In the genomic region with DNA sequence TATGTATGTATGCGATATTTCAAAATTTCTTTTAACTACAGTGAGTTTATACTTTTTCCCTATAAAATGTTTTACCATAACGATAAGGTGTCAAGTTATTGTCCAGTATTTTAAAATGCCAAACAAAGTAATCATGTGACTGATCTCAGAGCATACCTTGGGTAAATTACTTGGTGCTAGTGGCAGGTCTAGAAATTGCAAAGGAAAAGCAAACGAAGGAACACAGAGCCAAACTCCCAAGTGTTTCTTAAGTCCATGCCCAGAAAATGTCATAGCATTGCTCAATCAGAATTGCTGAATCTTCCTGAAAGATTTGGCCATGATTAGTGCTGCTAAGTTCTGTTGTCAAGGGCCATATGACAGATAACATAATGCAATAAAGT, we compare ENCODE assay signal across 14 cellular contexts.
DNase-seq lines count a peak whose midpoint lies in the region; ATAC-seq and TF ChIP-seq lines count a peak whose summit lies in the region.
"Had no signal": no experiment of that assay in that cellular context is flagged by ENCODE, and none has a peak within 500 bp of the region (broad histone marks: within the 10 kb centered on the region; RNA-seq: fewer than 3 reads in every experiment).

No MANE protein-coding gene starts in this region.

- no peak for TF ChIP-seq POLR2A in breast epithelium (IDR thresholded peaks at IDR 0.05)

- intact Hi-C loops in MCF 10A (cut with micrococcal nuclease): no loop called here
- intact Hi-C loops in breast epithelium (cut with DNase I; ENCODE audit: low total_unique reads): no loop called here
- intact Hi-C loops in upper lobe of right lung (cut with DNase I): no loop called here

- CTCF ChIA-PET in MCF 10A (lab: Yijun Ruan, JAX): interaction anchor here (0.8 to 1.5 kb wide), 3 partner anchors 74 to 905 kb away, joined by 3 to 4 read pairs (median 3); no protein-coding TSS in a partner anchor

- H3K36me3 ChIP-seq in breast epithelium: no peaks in the 10 kb centered on the region
- no peaks in the 10 kb centered on the region for H3K36me3 ChIP-seq in upper lobe of right lung
- H3K36me3 ChIP-seq: neutrophil, Peyer's patch had no signal

- POLR2A ChIA-PET in MCF 10A (lab: Yijun Ruan, JAX): interaction anchor here (0.8 to 1.2 kb wide), 3 partner anchors 12 to 75 kb away, joined by 3 to 4 read pairs (median 3); no protein-coding TSS in a partner anchor

- peak; percentile 84 for DNase-seq in MCF 10A (ENCODE audit: unreplicated experiment)
- DNase-seq in breast epithelium (ENCODE audit: low spot score in 2 of 2): no peak
- no peak for DNase-seq in coronary artery (ENCODE audit: low spot score)
- DNase-seq in mesothelial cell of epicardium (ENCODE audit: low spot score in 2 of 2, unreplicated experiment in 2 of 2): no peak
- DNase-seq in upper lobe of right lung: no peak
- no peak for DNase-seq in ecto neural progenitor cell (ENCODE audit: low spot score)
- DNase-seq in stimulated activated naive CD8-positive, alpha-beta T cell treated with anti-CD3 and anti-CD28 coated beads, Interleukin-15, Interleukin-2, amounts not matched to agents 100 U/mL and 50 U/mL, for 24 hours: no peak
- DNase-seq: 8988T; NCI-H2171 treated with DMSO at 0.1 percent for 48 hours; Peyer's patch; stimulated activated naive CD4-positive, alpha-beta T cell treated with Interleukin-2 at 50 U/mL for 16 hours had no signal

- ATAC-seq in upper lobe of right lung (peak; percentile 66), GM21381 (IDR thresholded peaks at IDR 0.05; ENCODE audit: unreplicated experiment) (no peak)
- ATAC-seq in stimulated activated naive CD8-positive, alpha-beta T cell treated with anti-CD3 and anti-CD28 coated beads, Interleukin-15, Interleukin-2, amounts not matched to agents 100 U/mL and 50 U/mL, for 24 hours: no peak

- H3K9me3 ChIP-seq in breast epithelium (no peaks in the 10 kb centered on the region), upper lobe of right lung (no peaks in the 10 kb centered on the region)
- H3K9me3 ChIP-seq: HAP-1, neutrophil, Peyer's patch had no signal

- H3K4me3 ChIP-seq in breast epithelium (no peak overlapping the region), coronary artery (peak overlapping the region; percentile 2), upper lobe of right lung (no peak overlapping the region)
- H3K4me3 ChIP-seq: HAP-1, Peyer's patch had no signal

- peaks cover 16% of the 10 kb centered on the region for H3K36me3 Mint-ChIP-seq in MCF 10A (ENCODE audit: insufficient read depth, unreplicated experiment)
- H3K36me3 Mint-ChIP-seq in mesothelial cell of epicardium: peaks cover 9% of the 10 kb centered on the region

- no peak overlapping the region for H3K4me3 Mint-ChIP-seq in MCF 10A (ENCODE audit: unreplicated experiment)
- H3K4me3 Mint-ChIP-seq in mesothelial cell of epicardium: no peak overlapping the region

- peaks cover 12% of the 10 kb centered on the region for H3K4me1 Mint-ChIP-seq in MCF 10A (ENCODE audit: insufficient read depth, unreplicated experiment)
- peaks cover 35% of the 10 kb centered on the region for H3K4me1 Mint-ChIP-seq in mesothelial cell of epicardium

- H3K9me3 Mint-ChIP-seq in MCF 10A (ENCODE audit: unreplicated experiment) (no peaks in the 10 kb centered on the region), mesothelial cell of epicardium (no peaks in the 10 kb centered on the region)

- H3K4me1 ChIP-seq in breast epithelium (no peaks in the 10 kb centered on the region), upper lobe of right lung (peaks cover 13% of the 10 kb centered on the region)
- H3K4me1 ChIP-seq: HAP-1 had no signal

- no peaks in the 10 kb centered on the region for H3K27me3 ChIP-seq in breast epithelium
- no peaks in the 10 kb centered on the region for H3K27me3 ChIP-seq in upper lobe of right lung
- H3K27me3 ChIP-seq: neutrophil, Peyer's patch had no signal

- H3K27ac Mint-ChIP-seq in MCF 10A (ENCODE audit: low read depth, unreplicated experiment) (no peak overlapping the region), mesothelial cell of epicardium (peak overlapping the region; percentile 50)

- no peak for TF ChIP-seq CTCF in MCF 10A (IDR thresholded peaks at IDR 0.05; ENCODE audit: unreplicated experiment)
- TF ChIP-seq CTCF in breast epithelium (IDR thresholded peaks at IDR 0.05): no peak
- no peak for TF ChIP-seq CTCF in coronary artery (IDR thresholded peaks at IDR 0.05)
- no peak for TF ChIP-seq CTCF in mesothelial cell of epicardium (IDR thresholded peaks at IDR 0.05; ENCODE audit: unreplicated experiment)
- TF ChIP-seq CTCF in upper lobe of right lung (IDR thresholded peaks at IDR 0.05): peak; percentile 18

- H3K27ac ChIP-seq in breast epithelium: no peak overlapping the region
- peak overlapping the region; percentile 65 to 77 for H3K27ac ChIP-seq in coronary artery
- no peak overlapping the region for H3K27ac ChIP-seq in upper lobe of right lung
- H3K27ac ChIP-seq: neutrophil had no signal

- no TSS peak for BruUV-seq in MCF 10A (replicated peaks; lab: Mats Ljungman, UMichigan)

- H3K27me3 Mint-ChIP-seq in MCF 10A (ENCODE audit: insufficient read depth, unreplicated experiment): no peaks in the 10 kb centered on the region
- no peaks in the 10 kb centered on the region for H3K27me3 Mint-ChIP-seq in mesothelial cell of epicardium (ENCODE audit: low read depth)

Comparison
In these comparisons a context has a peak if more than half of its experiments do, and no peak if none do; other contexts are left out.
1. H3K27ac ChIP-seq: peak in coronary artery (2 of 2); none in breast epithelium (0 of 2) and upper lobe of right lung (single experiment).